ENCODE assay signal across 1 cellular context in the genomic region with DNA sequence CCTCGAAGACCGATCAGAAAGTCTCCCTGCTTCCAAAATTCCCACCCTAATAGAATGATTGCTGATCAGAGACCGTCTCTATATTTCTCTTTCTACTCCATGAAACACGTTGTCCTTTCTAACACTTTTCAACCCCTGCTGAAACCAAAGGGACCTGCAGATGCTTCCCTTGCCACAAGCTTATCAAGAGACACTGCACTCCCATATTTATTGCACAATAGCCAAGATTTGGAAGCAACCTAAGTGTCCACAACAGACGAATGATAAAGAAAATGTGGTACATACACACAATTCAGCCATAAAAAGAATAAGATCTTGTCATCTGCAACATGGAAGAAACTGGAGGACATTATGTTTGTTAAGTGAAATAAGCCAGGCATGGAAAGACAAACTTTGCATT.
TF ChIP-seq lines count a peak whose summit lies in the region.

No MANE protein-coding gene starts in this region.

TF ChIP-seq in HepG2, 621 proteins besides CTCF, POLR2A, EP300 and RAD21 (continued from another document):
- TF ChIP-seq, protein P1, sequence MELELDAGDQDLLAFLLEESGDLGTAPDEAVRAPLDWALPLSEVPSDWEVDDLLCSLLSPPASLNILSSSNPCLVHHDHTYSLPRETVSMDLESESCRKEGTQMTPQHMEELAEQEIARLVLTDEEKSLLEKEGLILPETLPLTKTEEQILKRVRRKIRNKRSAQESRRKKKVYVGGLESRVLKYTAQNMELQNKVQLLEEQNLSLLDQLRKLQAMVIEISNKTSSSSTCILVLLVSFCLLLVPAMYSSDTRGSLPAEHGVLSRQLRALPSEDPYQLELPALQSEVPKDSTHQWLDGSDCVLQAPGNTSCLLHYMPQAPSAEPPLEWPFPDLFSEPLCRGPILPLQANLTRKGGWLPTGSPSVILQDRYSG (CRISPR knock-in tag; IDR thresholded peaks at IDR 0.05): no peak
